Comparison of ENCODE assay signal across 8 cellular contexts in genomic region chr17:28743243-28744103, GRCh38. TPM values are rescaled to one million over a fixed set of nuclear protein-coding genes. Genes with fewer than 3 reads are reported as not detected.
DNase-seq lines count a peak whose midpoint lies in the region; ATAC-seq, FAIRE-seq and TF ChIP-seq lines count a peak whose summit lies in the region.

Gene TRAF4 (plus strand): TSS chr17:28744011. CDS start chr17:28744113, 102 bp downstream.

- H3K4me1 ChIP-seq in adipocyte (ENCODE audit: control insufficient read depth, insufficient read depth, low read length) = peaks cover 30% of the 10 kb centered on the region
- peaks cover 15% of the 10 kb centered on the region for H3K4me1 ChIP-seq in cardiac muscle cell (ENCODE audit: low read depth)
- peaks cover 25 to 31% (median 27%) of the 10 kb centered on the region in 3 donors for H3K4me1 ChIP-seq in pancreas
- no peaks in the 10 kb centered on the region for H3K4me1 ChIP-seq in urinary bladder (ENCODE audit: insufficient read depth)

- WGBS in pancreas, 2 donors = 1% methylated on average over 52 to 70 of the region's 70 CpGs
- WGBS in urinary bladder = under 1% methylated on average over 70 of the region's 70 CpGs

- peaks cover 15% of the 10 kb centered on the region for H3K36me3 Mint-ChIP-seq in HFFc6 (ENCODE audit: low read depth)

- peak within 1 kb of the TSS; percentile 96 for H3K4me3 Mint-ChIP-seq in HFFc6

- H3K27ac ChIP-seq in cardiac muscle cell (peak within 1 kb of the TSS; percentile 99), pancreas (peak within 1 kb of the TSS; percentile 94 to 98 (median 96)), urinary bladder (ENCODE audit: low read depth) (peak within 1 kb of the TSS; percentile 93)

- peak; percentile 60 to 75 (median 72) for ATAC-seq in pancreas

- peaks cover 5% of the 10 kb centered on the region for H3K27me3 Mint-ChIP-seq in HFFc6 (ENCODE audit: insufficient read depth)

- H3K9me3 Mint-ChIP-seq in HFFc6 = peaks cover 8% of the 10 kb centered on the region

- H3K9me3 ChIP-seq in adipocyte (ENCODE audit: control insufficient read depth, low read length) (no peaks in the 10 kb centered on the region), cardiac muscle cell (ENCODE audit: low read depth) (no peaks in the 10 kb centered on the region), pancreas (no peaks in the 10 kb centered on the region)

- H3K4me3 ChIP-seq in GM08714 (ENCODE audit: low read length) (peak within 1 kb of the TSS; percentile 93), adipocyte (ENCODE audit: low read length) (peak within 1 kb of the TSS; percentile 84), cardiac muscle cell (peak within 1 kb of the TSS; percentile 88), pancreas (peak within 1 kb of the TSS; percentile 63 to 91 (median 78)), urinary bladder (ENCODE audit: low read depth, low read length) (peak within 1 kb of the TSS; percentile 70)

- H3K9ac ChIP-seq in adipocyte (ENCODE audit: low read length) = peak within 1 kb of the TSS; percentile 87

- H3K4me1 Mint-ChIP-seq in HFFc6 (ENCODE audit: low read depth) = peaks cover 21% of the 10 kb centered on the region

- DNase-seq in HFFc6 (peak; percentile 93), NCI-H1048 (lab: John Stamatoyannopoulos, UW) (peak; percentile 54), SW 1271 (lab: John Stamatoyannopoulos, UW) (peak; percentile 77 to 86), adipocyte (ENCODE audit: low read depth) (peak; percentile 94), cardiac muscle cell (ENCODE audit: low read depth in 1 of 2, low spot score in 1 of 2) (peak; percentile 87 to 90), pancreas (peak; percentile 75 to 91 (median 82))

- no peaks in the 10 kb centered on the region for H3K27me3 ChIP-seq in adipocyte (replicated peaks; ENCODE audit: control insufficient read depth, insufficient read depth, low read length)
- no peaks in the 10 kb centered on the region for H3K27me3 ChIP-seq in cardiac muscle cell
- H3K27me3 ChIP-seq in pancreas = no peaks in the 10 kb centered on the region

- FAIRE-seq in pancreas (lab: Jason Lieb, UNC) = no peak

- H3K27ac Mint-ChIP-seq in HFFc6 = peak within 1 kb of the TSS; percentile 96

- TF ChIP-seq CTCF in HFFc6 (IDR thresholded peaks at IDR 0.05) (no peak), cardiac muscle cell (IDR thresholded peaks at IDR 0.05; ENCODE audit: low read depth, low read length) (no peak), pancreas (IDR thresholded peaks at IDR 0.05) (no peak)

- intact Hi-C loops in pancreas (cut with DNase I) = no loop called here

- H3K36me3 ChIP-seq in adipocyte (ENCODE audit: control insufficient read depth, insufficient read depth, low read length, severe bottlenecking) (peaks cover 19% of the 10 kb centered on the region), cardiac muscle cell (peaks cover 10% of the 10 kb centered on the region), pancreas (peaks cover 0 to 9% (median 0%) of the 10 kb centered on the region in 3 donors), urinary bladder (ENCODE audit: insufficient read depth) (no peaks in the 10 kb centered on the region)

RNA-seq across cellular contexts. Expression of gene TRAF4, which starts in this region (rescaled TPM):
- total RNA-seq in HFFc6 (2021; fragmentation: NEBNext Ultra II Directional; extraction: Animal tissue kit (Norgen Biotek cat#: 25700)) = 10 to 100 TPM; 48.0 to 61.3 (median 53.8) TPM
- total RNA-seq in cardiac muscle cell = 53.8 and 57.8 TPM in 2 replicates
- polyA plus RNA-seq in cardiac muscle cell = 27.2 and 34.1 TPM in 2 replicates
- 10 to 100 TPM; 22.6 to 48.2 (median 32.3) TPM for total RNA-seq in pancreas
- polyA plus RNA-seq in pancreas = 10 to 100 TPM; 41.0 to 43.8 TPM
- 14.7 TPM for total RNA-seq in urinary bladder
- 22.8 TPM for polyA plus RNA-seq in urinary bladder

Comparison
In these comparisons a context has a peak if more than half of its experiments do, and no peak if none do; other contexts are left out.
1. Peak in every context shown above with its lines: DNase-seq, ATAC-seq, H3K4me3 ChIP-seq and H3K27ac ChIP-seq.